28 cellular contexts compared by ENCODE assay signal in the genomic region with DNA sequence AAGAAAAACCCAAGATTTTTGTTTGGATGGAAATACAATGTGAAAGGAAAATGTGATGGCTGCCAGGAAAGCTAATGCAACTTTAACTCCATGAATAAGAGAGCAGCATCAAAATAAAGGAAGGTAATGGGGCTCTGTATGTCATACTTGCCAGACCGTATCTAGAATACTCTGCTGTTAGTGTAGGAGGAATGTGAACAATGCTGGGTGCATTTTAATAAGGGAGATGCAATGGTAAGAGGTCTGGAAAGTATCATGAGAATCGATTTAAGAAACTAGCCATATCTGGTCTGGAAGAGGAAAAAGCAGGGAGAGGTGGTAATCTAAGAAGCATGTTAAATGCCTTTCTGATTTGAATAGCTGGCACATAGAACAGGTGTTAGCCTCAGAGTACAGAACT.
"Had no signal": no experiment of that assay in that cellular context is flagged by ENCODE, and none has a peak within 500 bp of the region (broad histone marks: within the 10 kb centered on the region; RNA-seq: fewer than 3 reads in every experiment).

No MANE protein-coding gene starts in this region.

- H3K4me3 ChIP-seq: cardiac muscle cell, K562 had no signal

- DNase-seq: activated CD4-positive, alpha-beta memory T cell treated with anti-CD3 and anti-CD28 coated beads for 36 hours; activated CD4-positive, alpha-beta T cell treated with anti-CD3 and anti-CD28 coated beads, Interleukin-2, amount 10 ng/mL, durations not matched to agents 7 days and 5 days; activated CD4-positive, CD25-positive, alpha-beta regulatory T cell; activated CD8-positive, alpha-beta memory T cell treated with anti-CD3 and anti-CD28 coated beads for 24 hours; activated gamma-delta T cell; activated naive CD4-positive, alpha-beta T cell treated with anti-CD3 and anti-CD28 coated beads for 36 hours; activated T-cell treated with anti-CD3 and anti-CD28 coated beads, Interleukin-2, amount 50 U/mL, for 4 hours; amygdala; brain microvascular endothelial cell; cerebellar nuclear complex; Karpas-422; MM.1S; NCI-H1105 treated with DMSO at 0.1 percent for 48 hours; NCI-H1436 treated with DMSO at 0.1 percent for 48 hours; NCI-H187; NCI-H2081; NCI-H345; NCI-H510A; NCI-H526 treated with DMSO at 0.1 percent for 48 hours; NCI-H82; OCI-M1; RPMI8226; SHP77; T-helper 1 cell had no signal

- H3K9me3 Mint-ChIP-seq: activated CD4-positive, alpha-beta T cell treated with anti-CD3 and anti-CD28 coated beads, Interleukin-2, amount 10 ng/mL, durations not matched to agents 7 days and 5 days; activated T-cell treated with anti-CD3 and anti-CD28 coated beads, Interleukin-2, amount 50 U/mL, for 4 hours had no signal

- H3K27me3 Mint-ChIP-seq: activated CD4-positive, alpha-beta memory T cell treated with anti-CD3 and anti-CD28 coated beads for 36 hours; activated CD4-positive, alpha-beta T cell treated with anti-CD3 and anti-CD28 coated beads, Interleukin-2, amount 10 ng/mL, durations not matched to agents 7 days and 5 days; activated naive CD8-positive, alpha-beta T cell had no signal

- H3K27ac Mint-ChIP-seq: activated CD4-positive, alpha-beta memory T cell treated with anti-CD3 and anti-CD28 coated beads for 36 hours; activated CD4-positive, alpha-beta T cell treated with anti-CD3 and anti-CD28 coated beads, Interleukin-2, amount 10 ng/mL, durations not matched to agents 7 days and 5 days; activated naive CD4-positive, alpha-beta T cell treated with anti-CD3 and anti-CD28 coated beads for 36 hours; activated naive CD8-positive, alpha-beta T cell had no signal

- ATAC-seq: activated T-cell treated with anti-CD3 and anti-CD28 coated beads, Interleukin-2, amount 50 U/mL, for 4 hours; K562; Panc1 had no signal

- H3K4me1 Mint-ChIP-seq: activated CD4-positive, alpha-beta T cell treated with anti-CD3 and anti-CD28 coated beads, Interleukin-2, amount 10 ng/mL, durations not matched to agents 7 days and 5 days had no signal

- H3K4me3 Mint-ChIP-seq: activated CD4-positive, alpha-beta memory T cell treated with anti-CD3 and anti-CD28 coated beads for 36 hours; activated CD4-positive, alpha-beta T cell treated with anti-CD3 and anti-CD28 coated beads, Interleukin-2, amount 10 ng/mL, durations not matched to agents 7 days and 5 days; activated naive CD4-positive, alpha-beta T cell treated with anti-CD3 and anti-CD28 coated beads for 36 hours; activated naive CD8-positive, alpha-beta T cell; activated T-cell treated with anti-CD3 and anti-CD28 coated beads, Interleukin-2, amount 50 U/mL, for 4 hours had no signal
